22 cellular contexts compared by ENCODE assay signal in genomic region chr9:135051316-135052038, GRCh38. TPM values are rescaled to one million over a fixed set of nuclear protein-coding genes. Genes with fewer than 3 reads are reported as not detected.
DNase-seq lines count a peak whose midpoint lies in the region; ATAC-seq, FAIRE-seq and TF ChIP-seq lines count a peak whose summit lies in the region.
"Had no signal": no experiment of that assay in that cellular context is flagged by ENCODE, and none has a peak within 500 bp of the region (broad histone marks: within the 10 kb centered on the region; RNA-seq: fewer than 3 reads in every experiment).

No MANE protein-coding gene starts in this region.

- H3K79me1 ChIP-seq in H9 (ENCODE audit: insufficient read depth, low read depth, low read length, poor library complexity, severe bottlenecking), result no peaks in the 10 kb centered on the region

- no peak overlapping the region for H3K56ac ChIP-seq in H9 (ENCODE audit: insufficient read length, low read depth, low read length)

- H4K91ac ChIP-seq in H9 (ENCODE audit: insufficient read length, low read depth, low read length), result no peak overlapping the region

- intact Hi-C loops in stomach (cut with DNase I; ENCODE audit: low total_unique reads), result no loop called here

- TF ChIP-seq POLR2A in stomach (IDR thresholded peaks at IDR 0.05), result no peak

- H3K27ac Mint-ChIP-seq in H9, result no peak overlapping the region
- no peak overlapping the region for H3K27ac Mint-ChIP-seq in endodermal cell
- peak overlapping the region in 4 of 6 donors; percentile 31 to 78 (median 34) for H3K27ac Mint-ChIP-seq in naive B cell
- H3K27ac Mint-ChIP-seq: B cell; CD4-positive, CD25-positive, alpha-beta regulatory T cell had no signal

- 0 out of 4 replicates have a peak, but pooled peaks cover 0 to 2% of the 10 kb centered on the region in 2 experiments for H3K4me1 Mint-ChIP-seq in H9
- H3K4me1 Mint-ChIP-seq in endodermal cell, result no peaks in the 10 kb centered on the region
- peaks cover 15 to 26% (median 22%) of the 10 kb centered on the region in 3 donors for H3K4me1 Mint-ChIP-seq in naive B cell
- H3K4me1 Mint-ChIP-seq: CD4-positive, CD25-positive, alpha-beta regulatory T cell had no signal

- no peak overlapping the region for H3K14ac ChIP-seq in H9 (ENCODE audit: insufficient read depth, low read length)

- H2BK5ac ChIP-seq in H9 (ENCODE audit: insufficient read length, low read length), result no peak overlapping the region

- H3K23me2 ChIP-seq in H9 (ENCODE audit: insufficient read length, low read depth, low read length, poor library complexity, severe bottlenecking), result no peaks in the 10 kb centered on the region

- no peak for TF ChIP-seq EP300 in stomach (IDR thresholded peaks at IDR 0.05)

- H3K27ac ChIP-seq in H9 (ENCODE audit: insufficient read length, low read depth, low read length) (no peak overlapping the region), endodermal cell (ENCODE audit: low read depth, low read length) (no peak overlapping the region), stomach (no peak overlapping the region), substantia nigra (ENCODE audit: low read depth, low read length, poor library complexity, severe bottlenecking) (no peak overlapping the region)

- no peak overlapping the region for H2BK20ac ChIP-seq in H9 (ENCODE audit: low read depth, low read length, poor library complexity, severe bottlenecking)

- no peak overlapping the region for H2BK120ac ChIP-seq in H9 (ENCODE audit: low read depth, low read length, poor library complexity, severe bottlenecking)

- H3K4me1 ChIP-seq in H9 (ENCODE audit: insufficient read depth, low read length) (no peaks in the 10 kb centered on the region), endodermal cell (ENCODE audit: control insufficient read depth, insufficient read depth, low read length) (no peaks in the 10 kb centered on the region), stomach (no peaks in the 10 kb centered on the region)

- H3K36me3 Mint-ChIP-seq in H9 (ENCODE audit: insufficient read depth in 1 of 3, low read depth in 3 of 3), result peaks cover 0 to 2% (median 0%) of the 10 kb centered on the region in 3 experiments; a peak in 2 of 7 replicates
- H3K36me3 Mint-ChIP-seq in endodermal cell (ENCODE audit: low read depth), result no peaks in the 10 kb centered on the region
- peaks cover 0 to 3% of the 10 kb centered on the region in 2 donors for H3K36me3 Mint-ChIP-seq in naive B cell
- H3K36me3 Mint-ChIP-seq: CD4-positive, CD25-positive, alpha-beta regulatory T cell had no signal

- H3K9me3 ChIP-seq in H9 (ENCODE audit: control insufficient read depth, low read depth, low read length), result no peaks in the 10 kb centered on the region
- H3K9me3 ChIP-seq in endodermal cell (ENCODE audit: control insufficient read depth, low read length), result no peaks in the 10 kb centered on the region
- peaks cover 0 to 14% (median 5%) of the 10 kb centered on the region in 4 donors for H3K9me3 ChIP-seq in stomach
- H3K9me3 ChIP-seq: SK-N-SH had no signal

- H3K27me3 ChIP-seq in H9 (ENCODE audit: insufficient read depth, low read length), result no peaks in the 10 kb centered on the region
- H3K27me3 ChIP-seq in endodermal cell (ENCODE audit: control insufficient read depth, insufficient read depth, low read length, poor library complexity, severe bottlenecking), result no peaks in the 10 kb centered on the region
- peaks cover 0 to 73% (median 5%) of the 10 kb centered on the region in 3 donors for H3K27me3 ChIP-seq in stomach

- no peaks in the 10 kb centered on the region for H3K79me2 ChIP-seq in H9 (ENCODE audit: insufficient read depth, low read length)

- H2BK15ac ChIP-seq in H9 (ENCODE audit: low read depth, low read length), result no peak overlapping the region

- H3K9ac ChIP-seq in H9 (ENCODE audit: extremely low read depth, insufficient read length, low read length) (no peak overlapping the region), endodermal cell (ENCODE audit: extremely low read depth, low read length, poor library complexity, severe bottlenecking) (no peak overlapping the region)
- H3K9ac ChIP-seq: SK-N-SH had no signal

- H3K4ac ChIP-seq in H9 (ENCODE audit: low read depth, low read length), result no peak overlapping the region

- H3T11ph ChIP-seq in H9 (ENCODE audit: low read length), result no peak overlapping the region

- no peaks in the 10 kb centered on the region for H3K36me3 ChIP-seq in endodermal cell (ENCODE audit: control insufficient read depth, insufficient read depth, low read length)
- no peaks in the 10 kb centered on the region for H3K36me3 ChIP-seq in stomach

- H3K4me3 ChIP-seq in endodermal cell (ENCODE audit: low read length), result no peak overlapping the region
- H3K4me3 ChIP-seq in stomach, result no peak overlapping the region
- H3K4me3 ChIP-seq: K562 had no signal

- ATAC-seq in naive B cell (ENCODE audit: low read depth in 2 of 2), result no peak
- ATAC-seq: HepG2, K562 had no signal

- no peak overlapping the region for H4K5ac ChIP-seq in H9 (ENCODE audit: insufficient read length, low read depth, low read length)

- no peak for FAIRE-seq in HTR-8/SVneo (lab: Jason Lieb, UNC)
- FAIRE-seq: D721Med, H54, HepG2, K562 had no signal

- WGBS in H9 (ENCODE audit: extremely low coverage, insufficient read length, low lambda C conversion rate), result no CpG with 5 or more reads among the region's 17 CpGs
- whole genome bisulfite sequencing in endodermal cell (ENCODE audit: insufficient coverage in 1 of 2, insufficient read length in 1 of 2), 2 experiments, result 93 to 97% methylated on average over 10 to 17 of the region's 17 CpGs
- 83 to 89% (median 86%) methylated on average over 14 to 17 of the region's 17 CpGs for WGBS in stomach, 5 donors

- H3K23ac ChIP-seq in H9 (ENCODE audit: insufficient read length, low read depth, low read length), result no peak overlapping the region

- H4K8ac ChIP-seq in H9 (replicated peaks; ENCODE audit: insufficient read length, low read depth, low read length), result no peak overlapping the region

- H2AFZ ChIP-seq in H9 (ENCODE audit: low read length), result no peak overlapping the region

- H2BK12ac ChIP-seq in H9 (ENCODE audit: insufficient read length, low read depth, low read length), result no peak overlapping the region

- H2AK5ac ChIP-seq in H9 (ENCODE audit: insufficient read length, low read length), result no peak overlapping the region

- no peak for TF ChIP-seq CTCF in H9 (conservative IDR thresholded peaks at IDR 0.05)
- no peak for TF ChIP-seq CTCF in endodermal cell (conservative IDR thresholded peaks at IDR 0.05)
- no peak for TF ChIP-seq CTCF in stomach (IDR thresholded peaks at IDR 0.05)

- no peak overlapping the region for H3K18ac ChIP-seq in H9 (ENCODE audit: insufficient read length, low read depth, low read length)

- H3K4me2 ChIP-seq in H9 (ENCODE audit: insufficient read depth, insufficient read length, low read length), result no peak overlapping the region
- H3K4me2 ChIP-seq: SK-N-SH had no signal

- peaks cover 0 to 9% of the 10 kb centered on the region in 2 experiments; a peak in 2 of 5 replicates for H3K9me3 Mint-ChIP-seq in H9
- peaks cover 7% of the 10 kb centered on the region for H3K9me3 Mint-ChIP-seq in endodermal cell
- peaks cover 0 to 5% (median 0%) of the 10 kb centered on the region in 7 donors for H3K9me3 Mint-ChIP-seq in naive B cell

- H4K20me1 ChIP-seq in H9 (ENCODE audit: control insufficient read depth, insufficient read depth, insufficient read length), result no peaks in the 10 kb centered on the region

- peaks cover 3% of the 10 kb centered on the region for H3K27me3 Mint-ChIP-seq in H9 (ENCODE audit: low read depth)
- no peaks in the 10 kb centered on the region for H3K27me3 Mint-ChIP-seq in endodermal cell (ENCODE audit: insufficient read depth)
- peaks cover 21 to 27% (median 22%) of the 10 kb centered on the region in 3 donors for H3K27me3 Mint-ChIP-seq in naive B cell
- H3K27me3 Mint-ChIP-seq: CD4-positive, CD25-positive, alpha-beta regulatory T cell had no signal

- H3K4me3 Mint-ChIP-seq in H9 (no peak overlapping the region), endodermal cell (no peak overlapping the region), naive B cell (peak overlapping the region in 5 of 8 donors; percentile 3 to 80 (median 25))
- H3K4me3 Mint-ChIP-seq: B cell; CD4-positive, CD25-positive, alpha-beta regulatory T cell had no signal

- DNase-seq in H9 (peak; percentile 18), endodermal cell (peak; percentile 30), naive B cell (no peak), stomach (peak; percentile 17), substantia nigra (lab: John Stamatoyannopoulos, UW) (no peak), HTR-8/SVneo (ENCODE audit: insufficient read length, low spot score) (no peak), NCI-H524 treated with DMSO at 0.1 percent for 48 hours (lab: John Stamatoyannopoulos, UW) (no peak)
- DNase-seq: CD4-positive, CD25-positive, alpha-beta regulatory T cell; Kasumi-1; NCI-H1092 treated with DMSO at 0.1 percent for 48 hours; NCI-H1436; NCI-H187 treated with DMSO at 0.1 percent for 48 hours; NCI-H2171 treated with DMSO at 0.1 percent for 48 hours; NCI-H524; NCI-H774; SK-N-SH had no signal

RNA-seq across cellular contexts. Expression of gene OLFM1, which starts 36.0 kb away (rescaled TPM):
- 34.1 and 36.8 TPM in 2 replicates for total RNA-seq in H9 (2021)
- 10 to 100 TPM; 11.0 to 23.2 TPM for total RNA-seq in endodermal cell
- 55.6 TPM for polyA plus RNA-seq in endodermal cell (2013, experiment 1 of 2)
- polyA plus RNA-seq in endodermal cell (2013, experiment 2 of 2), result 51.7 TPM
- polyA plus RNA-seq in naive B cell (ENCODE audit: low read depth in 6 of 6), result not detected
- 10 to 100 TPM in 2 of 5 donors, 1 to 10 TPM in 1, under 1 TPM in 1, not detected in 1; 0.29 to 58.3 (median 8.1) TPM for total RNA-seq in stomach
- 10 to 100 TPM in 2 of 3 donors, 1 to 10 TPM in 1; 4.4 to 10.8 (median 10.5) TPM for polyA plus RNA-seq in stomach
- total RNA-seq: B cell; CD4-positive, CD25-positive, alpha-beta regulatory T cell; HepG2; HT-29; K562 had no signal
- polyA plus RNA-seq: CD4-positive, CD25-positive, alpha-beta regulatory T cell; HepG2; K562 had no signal

Comparison
In these comparisons a context has a peak if more than half of its experiments do, and no peak if none do; other contexts are left out.
1. DNase-seq: peak in H9 (single experiment), endodermal cell (single experiment) and stomach (single experiment); none in naive B cell (single experiment), substantia nigra (0 of 49), HTR-8/SVneo (single experiment) and NCI-H524 treated with DMSO at 0.1 percent for 48 hours (single experiment).
2. H3K27ac Mint-ChIP-seq: peak in naive B cell (4 of 6); none in H9 (0 of 3) and endodermal cell (single experiment).
3. H3K4me3 Mint-ChIP-seq: peak in naive B cell (5 of 8); none in H9 (0 of 2) and endodermal cell (single experiment).